Comparison of ENCODE assay signal across 7 cellular contexts in the genomic region with DNA sequence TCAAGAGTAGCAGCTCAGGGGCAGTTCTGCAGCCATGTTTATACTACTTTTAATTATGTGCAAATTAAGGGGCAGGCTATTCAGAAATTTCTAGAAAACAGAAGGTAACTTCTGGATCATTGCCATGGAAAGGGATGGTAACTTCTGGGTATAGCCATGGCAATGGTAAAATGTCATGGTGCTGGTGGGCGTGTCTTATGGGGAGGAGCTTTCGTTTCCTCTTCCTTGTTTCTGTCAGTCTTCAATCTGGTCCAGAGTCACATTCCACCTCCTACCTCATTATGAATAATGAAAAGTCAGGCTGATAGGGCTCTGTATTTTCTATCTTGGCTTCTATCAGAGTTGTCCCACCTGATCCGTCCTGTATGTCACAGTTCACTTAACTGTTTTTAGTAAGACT.
DNase-seq lines count a peak whose midpoint lies in the region; ATAC-seq, FAIRE-seq and TF ChIP-seq lines count a peak whose summit lies in the region.
"Not testable (repeated sequence)": the region's sequence is repeated elsewhere in the genome, so short reads cannot be mapped to it uniquely, and the experiment has no call there.

No MANE protein-coding gene starts in this region.

- peaks cover 31% of the 10 kb centered on the region for H3K4me1 ChIP-seq in CD4-positive, CD25-positive, alpha-beta regulatory T cell (ENCODE audit: control insufficient read depth, insufficient read depth, low read length, poor library complexity, severe bottlenecking)
- H3K4me1 ChIP-seq in DOHH2 (ENCODE audit: control insufficient read depth, low read length) (peaks cover 88% of the 10 kb centered on the region), Loucy (ENCODE audit: insufficient read depth, low read length, poor library complexity, severe bottlenecking) (peaks cover 30% of the 10 kb centered on the region)
- H3K4me1 ChIP-seq in H1 (replicated peaks in 1 of 4; ENCODE audit: control insufficient read depth in 3 of 4, insufficient read depth in 4 of 4, low read length in 3 of 4) = not testable (repeated sequence)

- H3K9me3 ChIP-seq in CD4-positive, CD25-positive, alpha-beta regulatory T cell (ENCODE audit: control insufficient read depth in 2 of 2, low read length in 2 of 2); DOHH2 (ENCODE audit: control insufficient read depth, insufficient read depth, low read length); Loucy (ENCODE audit: insufficient read depth, low read depth, low read length); H1 (ENCODE audit: insufficient read depth in 2 of 2, low read depth in 1 of 2, low read length in 1 of 2): not testable (repeated sequence)

- H3K56ac ChIP-seq in H1 (replicated peaks; ENCODE audit: insufficient read length, low read depth, low read length) = not testable (repeated sequence)

- H3K27me3 ChIP-seq in CD4-positive, CD25-positive, alpha-beta regulatory T cell (ENCODE audit: control insufficient read depth, insufficient read depth, low read length); DOHH2 (ENCODE audit: control insufficient read depth, low read length); Loucy (ENCODE audit: insufficient read depth, low read length, poor library complexity, severe bottlenecking); H1 (replicated peaks in 1 of 4; ENCODE audit: control insufficient read depth in 3 of 4, extremely low read depth in 1 of 4, insufficient read depth in 3 of 4, low read length in 3 of 4): not testable (repeated sequence)

- whole genome bisulfite sequencing in H1 (ENCODE audit: extremely low coverage in 1 of 2, insufficient coverage in 1 of 2, insufficient read length in 1 of 2, insufficient replicate concordance in 2 of 2, low coverage in 1 of 2, low lambda C conversion rate in 2 of 2, missing lambda C conversion rate in 1 of 2), 2 experiments = 98% methylated on average over 3 of the region's 3 CpGs; no CpG with 5 or more reads in 1 of the 2 experiments

- H3K9ac ChIP-seq in Loucy (ENCODE audit: low read depth, low read length, poor library complexity, severe bottlenecking); H1 (replicated peaks in 1 of 4; ENCODE audit: extremely low read depth in 1 of 4, low read depth in 3 of 4, low read length in 3 of 4): not testable (repeated sequence)

- H2AFZ ChIP-seq in Loucy (ENCODE audit: low read length); H1 (ENCODE audit: low read length): not testable (repeated sequence)

- not testable (repeated sequence) for H3K27me3 Mint-ChIP-seq in CD4-positive, CD25-positive, alpha-beta regulatory T cell; activated CD4-positive, alpha-beta T cell treated with anti-CD3 and anti-CD28 coated beads, Interleukin-2, amount 10 ng/mL, durations not matched to agents 24 days and 14 days; activated naive CD4-positive, alpha-beta T cell treated with anti-CD3 and anti-CD28 coated beads, Interleukin-2, amount 50 U/mL, for 24 hours

- not testable (repeated sequence) for H4K91ac ChIP-seq in H1 (replicated peaks; ENCODE audit: insufficient read length, low read length)

- not testable (repeated sequence) for H2BK5ac ChIP-seq in H1 (ENCODE audit: low read depth, low read length)

- not testable (repeated sequence) for DNase-seq in CD4-positive, CD25-positive, alpha-beta regulatory T cell; activated CD4-positive, alpha-beta T cell treated with anti-CD3 and anti-CD28 coated beads, Interleukin-2, amount 10 ng/mL, durations not matched to agents 24 days and 14 days; H1 (ENCODE audit: low read depth in 1 of 2, low spot score in 2 of 2)
- peak; percentile 65 for DNase-seq in RPMI8226

- H3K36me3 ChIP-seq in CD4-positive, CD25-positive, alpha-beta regulatory T cell (ENCODE audit: control insufficient read depth, insufficient read depth, low read length); DOHH2 (ENCODE audit: control insufficient read depth, low read length); Loucy (ENCODE audit: insufficient read depth, low read length); H1 (ENCODE audit: control insufficient read depth in 2 of 4, insufficient read depth in 4 of 4, low read length in 3 of 4): not testable (repeated sequence)

- H2BK20ac ChIP-seq in H1 (ENCODE audit: low read length) = not testable (repeated sequence)

- H2BK15ac ChIP-seq in H1 (ENCODE audit: low read length) = not testable (repeated sequence)

- not testable (repeated sequence) for H2AK5ac ChIP-seq in H1 (ENCODE audit: low read depth, low read length)

- TF ChIP-seq EP300 in H1 (IDR thresholded peaks at IDR 0.05; ENCODE audit: borderline replicate concordance in 1 of 2, low read depth in 2 of 2, low read length in 2 of 2) = not testable (repeated sequence)

- not testable (repeated sequence) for ATAC-seq in CD4-positive, CD25-positive, alpha-beta regulatory T cell (ENCODE audit: low read depth in 2 of 2)

- not testable (repeated sequence) for H3K36me3 Mint-ChIP-seq in CD4-positive, CD25-positive, alpha-beta regulatory T cell; activated CD4-positive, alpha-beta T cell treated with anti-CD3 and anti-CD28 coated beads, Interleukin-2, amount 10 ng/mL, durations not matched to agents 24 days and 14 days (ENCODE audit: low read depth); activated naive CD4-positive, alpha-beta T cell treated with anti-CD3 and anti-CD28 coated beads, Interleukin-2, amount 50 U/mL, for 24 hours

- TF ChIP-seq RAD21 in H1 (IDR thresholded peaks at IDR 0.05 in 1 of 2, conservative IDR thresholded peaks at IDR 0.05 in 1 of 2; ENCODE audit: low read depth in 2 of 2, low read length in 2 of 2) = not testable (repeated sequence)

- peak overlapping the region; percentile 69 for H3K4me2 ChIP-seq in DOHH2 (ENCODE audit: low read length)
- H3K4me2 ChIP-seq in Loucy (ENCODE audit: low read depth, low read length, poor library complexity, severe bottlenecking) = peak overlapping the region; percentile 49
- H3K4me2 ChIP-seq in H1 (ENCODE audit: insufficient read depth in 1 of 2, low read depth in 2 of 2, low read length in 2 of 2) = not testable (repeated sequence)

- not testable (repeated sequence) for TF ChIP-seq CTCF in DOHH2 (IDR thresholded peaks at IDR 0.05; ENCODE audit: low read depth, low read length, poor library complexity, severe bottlenecking); Loucy (conservative IDR thresholded peaks at IDR 0.05; ENCODE audit: low read length); H1 (IDR thresholded peaks at IDR 0.05; ENCODE audit: control extremely low read depth in 1 of 3, insufficient read depth in 1 of 3, low read depth in 1 of 3, low read length in 3 of 3)

- H3K4ac ChIP-seq in H1 (replicated peaks; ENCODE audit: insufficient read length, low read depth, low read length) = not testable (repeated sequence)

- peak; percentile 76 for FAIRE-seq in H1 (lab: Jason Lieb, UNC)

- H3K4me1 Mint-ChIP-seq in CD4-positive, CD25-positive, alpha-beta regulatory T cell = peaks cover 39 to 75% (median 55%) of the 10 kb centered on the region in 4 donors
- H3K4me1 Mint-ChIP-seq in activated CD4-positive, alpha-beta T cell treated with anti-CD3 and anti-CD28 coated beads, Interleukin-2, amount 10 ng/mL, durations not matched to agents 24 days and 14 days = peaks cover 29% of the 10 kb centered on the region
- peaks cover 75% of the 10 kb centered on the region for H3K4me1 Mint-ChIP-seq in activated naive CD4-positive, alpha-beta T cell treated with anti-CD3 and anti-CD28 coated beads, Interleukin-2, amount 50 U/mL, for 24 hours

- H4K8ac ChIP-seq in H1 (ENCODE audit: extremely low read depth, insufficient read depth, low read length) = not testable (repeated sequence)

- peak overlapping the region in 3 of 4 donors; percentile 28 to 54 (median 51) for H3K4me3 Mint-ChIP-seq in CD4-positive, CD25-positive, alpha-beta regulatory T cell
- peak overlapping the region; percentile 4 for H3K4me3 Mint-ChIP-seq in activated CD4-positive, alpha-beta T cell treated with anti-CD3 and anti-CD28 coated beads, Interleukin-2, amount 10 ng/mL, durations not matched to agents 24 days and 14 days
- not testable (repeated sequence) for H3K4me3 Mint-ChIP-seq in activated naive CD4-positive, alpha-beta T cell treated with anti-CD3 and anti-CD28 coated beads, Interleukin-2, amount 50 U/mL, for 24 hours

- not testable (repeated sequence) for H4K5ac ChIP-seq in H1 (ENCODE audit: insufficient read length, low read depth, low read length)

- H3F3A ChIP-seq in DOHH2 (ENCODE audit: control insufficient read depth, insufficient read depth) = peaks cover 11% of the 10 kb centered on the region
- not testable (repeated sequence) for H3F3A ChIP-seq in Loucy (ENCODE audit: low read depth)

- TF ChIP-seq POLR2A in H1 (IDR thresholded peaks at IDR 0.05; ENCODE audit: control extremely low read depth in 1 of 2, low read depth in 2 of 2, low read length in 2 of 2) = not testable (repeated sequence)

- H3K27ac ChIP-seq in CD4-positive, CD25-positive, alpha-beta regulatory T cell (ENCODE audit: insufficient read depth, low read length, poor library complexity, severe bottlenecking); H1 (ENCODE audit: low read depth, low read length): not testable (repeated sequence)
- peak overlapping the region; percentile 91 for H3K27ac ChIP-seq in DOHH2 (ENCODE audit: low read depth, low read length)

- peak overlapping the region in 2 of 3 donors; percentile 12 to 89 for H3K27ac Mint-ChIP-seq in CD4-positive, CD25-positive, alpha-beta regulatory T cell
- H3K27ac Mint-ChIP-seq in activated CD4-positive, alpha-beta T cell treated with anti-CD3 and anti-CD28 coated beads, Interleukin-2, amount 10 ng/mL, durations not matched to agents 24 days and 14 days = not testable (repeated sequence)
- H3K27ac Mint-ChIP-seq in activated naive CD4-positive, alpha-beta T cell treated with anti-CD3 and anti-CD28 coated beads, Interleukin-2, amount 50 U/mL, for 24 hours = peak overlapping the region; percentile 43

- not testable (repeated sequence) for H3K79me1 ChIP-seq in H1 (ENCODE audit: low read depth, low read length)

- H3K9me2 ChIP-seq in DOHH2 (replicated peaks; ENCODE audit: control insufficient read depth, low read length); Loucy (replicated peaks; ENCODE audit: low read depth, low read length): not testable (repeated sequence)

- intact Hi-C loops in activated CD4-positive, alpha-beta T cell treated with anti-CD3 and anti-CD28 coated beads, Interleukin-2, amount 10 ng/mL, durations not matched to agents 24 days and 14 days (cut with micrococcal nuclease) = not testable (repeated sequence)

- not testable (repeated sequence) for H3K18ac ChIP-seq in H1 (ENCODE audit: extremely low read depth, low read length)

- peaks cover 40% of the 10 kb centered on the region for H3K79me2 ChIP-seq in DOHH2 (ENCODE audit: control insufficient read depth, low read length)
- not testable (repeated sequence) for H3K79me2 ChIP-seq in Loucy (ENCODE audit: insufficient read depth, low read length); H1 (ENCODE audit: control insufficient read depth in 1 of 2, insufficient read depth in 2 of 2, low read length in 2 of 2)

- not testable (repeated sequence) for H3K23ac ChIP-seq in H1 (ENCODE audit: insufficient read length)

- not testable (repeated sequence) for H2BK12ac ChIP-seq in H1 (ENCODE audit: low read depth, low read length)

- not testable (repeated sequence) for H3K14ac ChIP-seq in H1 (ENCODE audit: insufficient read length)

- peak overlapping the region; percentile 63 for H3K4me3 ChIP-seq in CD4-positive, CD25-positive, alpha-beta regulatory T cell (ENCODE audit: low read depth, low read length)
- peak overlapping the region; percentile 44 for H3K4me3 ChIP-seq in DOHH2 (ENCODE audit: low read length)
- H3K4me3 ChIP-seq in Loucy (ENCODE audit: low read length, poor library complexity, severe bottlenecking); H1 (ENCODE audit: extremely low read depth in 1 of 4, insufficient read depth in 2 of 4, low read depth in 3 of 4, low read length in 4 of 4): not testable (repeated sequence)

- H2BK120ac ChIP-seq in H1 (replicated peaks; ENCODE audit: low read depth, low read length) = not testable (repeated sequence)

- CTCF ChIA-PET in H1 (lab: Charles Lee; ENCODE audit: partially characterized antibody) = not testable (repeated sequence)

- H3K9me3 Mint-ChIP-seq in CD4-positive, CD25-positive, alpha-beta regulatory T cell; activated CD4-positive, alpha-beta T cell treated with anti-CD3 and anti-CD28 coated beads, Interleukin-2, amount 10 ng/mL, durations not matched to agents 24 days and 14 days; activated naive CD4-positive, alpha-beta T cell treated with anti-CD3 and anti-CD28 coated beads, Interleukin-2, amount 50 U/mL, for 24 hours: not testable (repeated sequence)

- not testable (repeated sequence) for H4K20me1 ChIP-seq in DOHH2 (ENCODE audit: control insufficient read depth, insufficient read depth, low read depth, low read length); Loucy (ENCODE audit: insufficient read depth, low read length, poor library complexity, severe bottlenecking); H1 (replicated peaks in 1 of 2; ENCODE audit: control insufficient read depth in 1 of 2, insufficient read depth in 2 of 2, low read length in 2 of 2)

- not testable (repeated sequence) for H3K23me2 ChIP-seq in H1 (ENCODE audit: low read depth, low read length)

- POLR2A ChIA-PET in H1 (lab: Charles Lee; ENCODE audit: partially characterized antibody) = not testable (repeated sequence)
